Comparison of ENCODE assay signal across 10 cellular contexts in genomic region chr3:124887996-124888298, GRCh38.
DNase-seq lines count a peak whose midpoint lies in the region; ATAC-seq and FAIRE-seq lines count a peak whose summit lies in the region.
"Had no signal": no experiment of that assay in that cellular context is flagged by ENCODE, and none has a peak within 500 bp of the region (broad histone marks: within the 10 kb centered on the region; RNA-seq: fewer than 3 reads in every experiment).

No MANE protein-coding gene starts in this region.

- peak overlapping the region; percentile 71 for H3K4me3 ChIP-seq in iPS-18a (ENCODE audit: low read length)

- peaks cover 47% of the 10 kb centered on the region for H3K4me1 ChIP-seq in iPS-18a (ENCODE audit: control insufficient read depth, low read depth, low read length)

- no peak overlapping the region for H3K27ac ChIP-seq in iPS-18a (ENCODE audit: low read length)

- H3K27ac Mint-ChIP-seq in T-helper 2 cell treated with Interferon-gamma antibody and Interleukin-4, amounts not matched to agents 5 μg/mL and 100 μg/mL, for 36 hours: no peak overlapping the region
- no peak overlapping the region for H3K27ac Mint-ChIP-seq in activated naive CD8-positive, alpha-beta T cell
- no peak overlapping the region for H3K27ac Mint-ChIP-seq in stimulated activated naive CD8-positive, alpha-beta T cell treated with anti-CD3 and anti-CD28 coated beads, Interleukin-15, amount 100 ng/mL, for 72 hours

- peaks cover 58% of the 10 kb centered on the region for H3K27me3 Mint-ChIP-seq in T-helper 2 cell treated with Interferon-gamma antibody and Interleukin-4, amounts not matched to agents 5 μg/mL and 100 μg/mL, for 36 hours (ENCODE audit: low read depth)
- H3K27me3 Mint-ChIP-seq in activated naive CD8-positive, alpha-beta T cell: peaks cover 16% of the 10 kb centered on the region
- H3K27me3 Mint-ChIP-seq in stimulated activated naive CD8-positive, alpha-beta T cell treated with anti-CD3 and anti-CD28 coated beads, Interleukin-15, amount 100 ng/mL, for 72 hours: peaks cover 74% of the 10 kb centered on the region

- H3K36me3 Mint-ChIP-seq in T-helper 2 cell treated with Interferon-gamma antibody and Interleukin-4, amounts not matched to agents 5 μg/mL and 100 μg/mL, for 36 hours (ENCODE audit: low read depth): no peaks in the 10 kb centered on the region
- H3K36me3 Mint-ChIP-seq in activated naive CD8-positive, alpha-beta T cell: no peaks in the 10 kb centered on the region

- no peaks in the 10 kb centered on the region for H3K36me3 ChIP-seq in iPS-18a (ENCODE audit: control insufficient read depth, low read depth, low read length)
- H3K36me3 ChIP-seq: right atrium auricular region had no signal

- H3K4me3 Mint-ChIP-seq in T-helper 2 cell treated with Interferon-gamma antibody and Interleukin-4, amounts not matched to agents 5 μg/mL and 100 μg/mL, for 36 hours: peak overlapping the region; percentile 59
- peak overlapping the region; percentile 69 for H3K4me3 Mint-ChIP-seq in activated naive CD8-positive, alpha-beta T cell
- H3K4me3 Mint-ChIP-seq in stimulated activated naive CD8-positive, alpha-beta T cell treated with anti-CD3 and anti-CD28 coated beads, Interleukin-15, amount 100 ng/mL, for 72 hours: peak overlapping the region; percentile 80 to 81

- no peak for ATAC-seq in stimulated activated naive CD8-positive, alpha-beta T cell treated with anti-CD3 and anti-CD28 coated beads, Interleukin-15, amount 100 ng/mL, for 72 hours

- H3K27me3 ChIP-seq in iPS-18a (ENCODE audit: control insufficient read depth, insufficient read depth, low read length): peaks cover 8% of the 10 kb centered on the region
- H3K27me3 ChIP-seq: right atrium auricular region had no signal

- no peak for FAIRE-seq in RCC 7860 (lab: Jason Lieb, UNC)
- FAIRE-seq: HTR-8/SVneo had no signal

- DNase-seq in T-helper 2 cell treated with Interferon-gamma antibody and Interleukin-4, amounts not matched to agents 5 μg/mL and 100 μg/mL, for 36 hours (ENCODE audit: low spot score): no peak
- DNase-seq in T-helper 2 cell (no peak), amniotic stem cell (lab: John Stamatoyannopoulos, UW) (no peak), RCC 7860 (ENCODE audit: low spot score) (no peak), NCI-H2196 treated with DMSO at 0.1 percent for 48 hours (lab: John Stamatoyannopoulos, UW; ENCODE audit: unreplicated experiment) (no peak)
- no peak for DNase-seq in stimulated activated naive CD8-positive, alpha-beta T cell treated with anti-CD3 and anti-CD28 coated beads, Interleukin-15, amount 100 ng/mL, for 72 hours

- H3K9me3 ChIP-seq in iPS-18a (ENCODE audit: control insufficient read depth, low read depth, low read length): no peaks in the 10 kb centered on the region
- H3K9me3 ChIP-seq: right atrium auricular region had no signal

- no peaks in the 10 kb centered on the region for H3K9me3 Mint-ChIP-seq in T-helper 2 cell treated with Interferon-gamma antibody and Interleukin-4, amounts not matched to agents 5 μg/mL and 100 μg/mL, for 36 hours
- H3K9me3 Mint-ChIP-seq in activated naive CD8-positive, alpha-beta T cell (ENCODE audit: low read depth): no peaks in the 10 kb centered on the region
- no peaks in the 10 kb centered on the region for H3K9me3 Mint-ChIP-seq in stimulated activated naive CD8-positive, alpha-beta T cell treated with anti-CD3 and anti-CD28 coated beads, Interleukin-15, amount 100 ng/mL, for 72 hours

- no peaks in the 10 kb centered on the region for H3K4me1 Mint-ChIP-seq in T-helper 2 cell treated with Interferon-gamma antibody and Interleukin-4, amounts not matched to agents 5 μg/mL and 100 μg/mL, for 36 hours (ENCODE audit: low read depth)
- peaks cover 5% of the 10 kb centered on the region for H3K4me1 Mint-ChIP-seq in activated naive CD8-positive, alpha-beta T cell (ENCODE audit: low read depth)
- peaks cover 13% of the 10 kb centered on the region for H3K4me1 Mint-ChIP-seq in stimulated activated naive CD8-positive, alpha-beta T cell treated with anti-CD3 and anti-CD28 coated beads, Interleukin-15, amount 100 ng/mL, for 72 hours

- peak overlapping the region; percentile 69 for H3K9ac ChIP-seq in iPS-18a (ENCODE audit: low read length)
